1 cellular context compared by ENCODE assay signal in the genomic region with DNA sequence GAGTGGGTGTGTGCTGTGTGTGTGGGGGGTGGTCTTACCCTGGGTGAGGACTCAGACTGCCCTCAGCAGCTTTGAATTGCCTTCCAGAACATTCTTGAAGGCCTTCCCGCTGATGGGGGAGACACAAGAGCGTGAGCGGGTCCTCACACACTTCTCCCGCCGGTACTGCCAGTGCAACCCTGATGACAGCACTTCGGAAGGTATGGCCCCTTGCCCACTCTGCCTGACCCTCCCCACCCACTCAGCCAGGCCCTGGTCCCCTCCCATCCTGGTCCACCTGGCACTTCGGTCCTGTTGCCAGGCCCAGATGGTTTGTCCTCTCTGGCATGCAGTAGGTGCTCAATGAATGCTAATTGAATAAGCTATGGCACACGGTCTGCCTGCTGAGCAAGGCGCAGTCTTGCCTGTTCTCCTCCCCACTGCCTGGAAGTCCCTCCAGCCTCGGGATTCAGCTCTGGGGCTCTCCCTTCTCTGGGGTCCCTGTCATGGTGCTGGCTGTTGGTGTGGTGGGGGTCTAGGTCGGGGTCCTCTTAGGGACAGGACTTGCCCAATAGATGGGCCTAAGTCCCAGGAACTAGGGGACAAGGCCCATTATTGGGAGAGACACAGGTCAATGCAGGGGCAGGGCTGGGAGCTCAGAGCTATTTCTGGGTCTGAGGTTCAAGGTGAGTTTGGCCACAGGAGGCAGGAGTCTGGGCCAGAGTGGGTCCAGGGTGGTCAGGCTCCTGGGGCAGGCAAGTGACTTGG.
TF ChIP-seq lines count a peak whose summit lies in the region.

No MANE protein-coding gene starts in this region.

TF ChIP-seq in WTC11, 78 proteins besides CTCF, POLR2A, EP300 and RAD21 (continued from another document):
- TF ChIP-seq STAT6 (CRISPR knock-in tag; conservative IDR thresholded peaks at IDR 0.05; ENCODE audit: low read depth) (no peak), RORB (CRISPR knock-in tag; IDR thresholded peaks at IDR 0.05) (no peak), GTF2I (CRISPR knock-in tag; conservative IDR thresholded peaks at IDR 0.05) (no peak), USF1 (CRISPR knock-in tag; IDR thresholded peaks at IDR 0.05) (no peak), ZNF396 (CRISPR knock-in tag; IDR thresholded peaks at IDR 0.05; ENCODE audit: borderline replicate concordance) (no peak), SOX15 (CRISPR knock-in tag; IDR thresholded peaks at IDR 0.05) (no peak), KAT7 (CRISPR knock-in tag; IDR thresholded peaks at IDR 0.05; ENCODE audit: borderline replicate concordance) (no peak), ATF1 (CRISPR knock-in tag; IDR thresholded peaks at IDR 0.05) (no peak)
- TF ChIP-seq, protein P1, sequence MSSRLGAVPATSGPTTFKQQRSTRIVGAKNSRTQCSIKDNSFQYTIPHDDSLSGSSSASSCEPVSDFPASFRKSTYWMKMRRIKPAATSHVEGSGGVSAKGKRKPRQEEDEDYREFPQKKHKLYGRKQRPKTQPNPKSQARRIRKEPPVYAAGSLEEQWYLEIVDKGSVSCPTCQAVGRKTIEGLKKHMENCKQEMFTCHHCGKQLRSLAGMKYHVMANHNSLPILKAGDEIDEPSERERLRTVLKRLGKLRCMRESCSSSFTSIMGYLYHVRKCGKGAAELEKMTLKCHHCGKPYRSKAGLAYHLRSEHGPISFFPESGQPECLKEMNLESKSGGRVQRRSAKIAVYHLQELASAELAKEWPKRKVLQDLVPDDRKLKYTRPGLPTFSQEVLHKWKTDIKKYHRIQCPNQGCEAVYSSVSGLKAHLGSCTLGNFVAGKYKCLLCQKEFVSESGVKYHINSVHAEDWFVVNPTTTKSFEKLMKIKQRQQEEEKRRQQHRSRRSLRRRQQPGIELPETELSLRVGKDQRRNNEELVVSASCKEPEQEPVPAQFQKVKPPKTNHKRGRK (CRISPR knock-in tag; IDR thresholded peaks at IDR 0.05; ENCODE audit: borderline replicate concordance): no peak
- TF ChIP-seq, protein P2, sequence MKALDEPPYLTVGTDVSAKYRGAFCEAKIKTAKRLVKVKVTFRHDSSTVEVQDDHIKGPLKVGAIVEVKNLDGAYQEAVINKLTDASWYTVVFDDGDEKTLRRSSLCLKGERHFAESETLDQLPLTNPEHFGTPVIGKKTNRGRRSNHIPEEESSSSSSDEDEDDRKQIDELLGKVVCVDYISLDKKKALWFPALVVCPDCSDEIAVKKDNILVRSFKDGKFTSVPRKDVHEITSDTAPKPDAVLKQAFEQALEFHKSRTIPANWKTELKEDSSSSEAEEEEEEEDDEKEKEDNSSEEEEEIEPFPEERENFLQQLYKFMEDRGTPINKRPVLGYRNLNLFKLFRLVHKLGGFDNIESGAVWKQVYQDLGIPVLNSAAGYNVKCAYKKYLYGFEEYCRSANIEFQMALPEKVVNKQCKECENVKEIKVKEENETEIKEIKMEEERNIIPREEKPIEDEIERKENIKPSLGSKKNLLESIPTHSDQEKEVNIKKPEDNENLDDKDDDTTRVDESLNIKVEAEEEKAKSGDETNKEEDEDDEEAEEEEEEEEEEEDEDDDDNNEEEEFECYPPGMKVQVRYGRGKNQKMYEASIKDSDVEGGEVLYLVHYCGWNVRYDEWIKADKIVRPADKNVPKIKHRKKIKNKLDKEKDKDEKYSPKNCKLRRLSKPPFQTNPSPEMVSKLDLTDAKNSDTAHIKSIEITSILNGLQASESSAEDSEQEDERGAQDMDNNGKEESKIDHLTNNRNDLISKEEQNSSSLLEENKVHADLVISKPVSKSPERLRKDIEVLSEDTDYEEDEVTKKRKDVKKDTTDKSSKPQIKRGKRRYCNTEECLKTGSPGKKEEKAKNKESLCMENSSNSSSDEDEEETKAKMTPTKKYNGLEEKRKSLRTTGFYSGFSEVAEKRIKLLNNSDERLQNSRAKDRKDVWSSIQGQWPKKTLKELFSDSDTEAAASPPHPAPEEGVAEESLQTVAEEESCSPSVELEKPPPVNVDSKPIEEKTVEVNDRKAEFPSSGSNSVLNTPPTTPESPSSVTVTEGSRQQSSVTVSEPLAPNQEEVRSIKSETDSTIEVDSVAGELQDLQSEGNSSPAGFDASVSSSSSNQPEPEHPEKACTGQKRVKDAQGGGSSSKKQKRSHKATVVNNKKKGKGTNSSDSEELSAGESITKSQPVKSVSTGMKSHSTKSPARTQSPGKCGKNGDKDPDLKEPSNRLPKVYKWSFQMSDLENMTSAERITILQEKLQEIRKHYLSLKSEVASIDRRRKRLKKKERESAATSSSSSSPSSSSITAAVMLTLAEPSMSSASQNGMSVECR (CRISPR knock-in tag; IDR thresholded peaks at IDR 0.05; ENCODE audit: borderline replicate concordance): no peak
- TF ChIP-seq, protein P3, sequence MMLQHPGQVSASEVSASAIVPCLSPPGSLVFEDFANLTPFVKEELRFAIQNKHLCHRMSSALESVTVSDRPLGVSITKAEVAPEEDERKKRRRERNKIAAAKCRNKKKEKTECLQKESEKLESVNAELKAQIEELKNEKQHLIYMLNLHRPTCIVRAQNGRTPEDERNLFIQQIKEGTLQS (CRISPR knock-in tag; conservative IDR thresholded peaks at IDR 0.05): no peak
